Comparison of ENCODE assay signal across 8 cellular contexts in the genomic region with DNA sequence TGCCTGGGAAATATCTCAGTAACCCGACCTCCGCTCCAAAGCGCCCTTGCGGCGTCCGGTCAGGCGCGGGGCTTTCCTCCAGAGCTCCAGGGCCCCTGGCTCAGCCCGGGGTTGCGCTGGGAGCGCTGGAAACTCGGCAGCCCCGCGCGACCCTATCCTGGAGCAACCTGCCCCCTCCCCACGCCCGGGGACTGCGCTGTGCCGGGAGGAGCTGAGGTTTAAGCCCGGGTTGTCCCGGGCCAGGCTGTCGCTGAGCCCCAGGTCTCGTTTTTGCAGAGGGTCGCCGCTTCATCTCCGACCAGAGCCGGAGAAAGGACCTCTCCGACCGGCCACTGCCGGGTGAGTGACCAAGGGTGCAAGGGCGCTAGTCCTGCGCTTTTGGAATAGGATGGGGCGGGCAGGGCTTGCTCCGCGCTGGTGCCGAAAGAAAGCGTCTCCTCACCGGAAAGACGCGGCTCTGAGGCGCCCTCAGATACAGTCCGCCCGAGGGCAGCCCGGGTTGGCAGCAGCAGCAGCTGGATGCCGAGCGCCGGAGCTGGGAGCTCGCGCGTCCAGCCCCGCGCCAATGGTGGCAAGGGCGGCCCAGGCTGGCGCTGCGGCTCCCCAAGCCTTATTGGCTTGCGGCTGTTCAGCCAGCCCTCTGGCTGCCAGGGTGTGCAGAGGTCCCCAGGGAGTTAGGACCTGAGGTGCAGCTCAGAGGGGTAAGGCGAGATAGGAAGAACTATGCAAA. TPM values are rescaled to one million over a fixed set of nuclear protein-coding genes. Genes with fewer than 3 reads are reported as not detected.
DNase-seq lines count a peak whose midpoint lies in the region; ATAC-seq and TF ChIP-seq lines count a peak whose summit lies in the region.

No MANE protein-coding gene starts in this region.

- intact Hi-C loops in IMR-90 (cut with micrococcal nuclease), result no loop called here
- intact Hi-C loops in left ventricle myocardium inferior (cut with micrococcal nuclease), result no loop called here
- intact Hi-C loops in vagina (cut with DNase I), result no loop called here

- H2AFZ ChIP-seq in IMR-90 (replicated peaks; ENCODE audit: low read length, poor library complexity), result peak overlapping the region; percentile 55

- DNase-seq in DMS79 (lab: John Stamatoyannopoulos, UW) (peak; percentile 7), IMR-90 (peak; percentile 18), adipocyte (ENCODE audit: low read depth) (peak; percentile 84), left ventricle myocardium inferior (peak; percentile 58), progenitor cell of endocrine pancreas (ENCODE audit: low spot score, unreplicated experiment) (peak; percentile 61), vagina (ENCODE audit: extremely low spot score in 2 of 2) (no peak)

- H3K14ac ChIP-seq in IMR-90 (replicated peaks; ENCODE audit: low read depth, low read length), result no peak overlapping the region

- no peak for TF ChIP-seq RAD21 in IMR-90 (IDR thresholded peaks at IDR 0.05; ENCODE audit: low read length)

- peaks cover 13% of the 10 kb centered on the region for H3K9me3 Mint-ChIP-seq in progenitor cell of endocrine pancreas (ENCODE audit: low read depth)

- H3K4ac ChIP-seq in IMR-90 (ENCODE audit: low read depth, low read length), result no peak overlapping the region

- H2BK15ac ChIP-seq in IMR-90 (ENCODE audit: low read depth, low read length), result no peak overlapping the region

- BruUV-seq in IMR-90 (replicated peaks; lab: Mats Ljungman, UMichigan), result no TSS peak

- H2BK120ac ChIP-seq in IMR-90 (ENCODE audit: low read depth, low read length), result no peak overlapping the region

- dilution Hi-C loops in IMR-90 (cut with HindIII; ENCODE audit: low sequenced_read_pairs, unreplicated experiment), result no loop called here

- H4K20me1 ChIP-seq in IMR-90 (ENCODE audit: insufficient read depth, low read length), result no peaks in the 10 kb centered on the region

- peak overlapping the region; percentile 84 for H3K4me2 ChIP-seq in IMR-90 (ENCODE audit: low read depth, low read length)

- H4K8ac ChIP-seq in IMR-90 (ENCODE audit: low read depth in 2 of 2, low read length in 2 of 2), result no peak overlapping the region

- no peaks in the 10 kb centered on the region for H3K9me1 ChIP-seq in IMR-90 (ENCODE audit: insufficient read depth, low read length)

- H3K27me3 Mint-ChIP-seq in progenitor cell of endocrine pancreas, result peaks cover 46% of the 10 kb centered on the region

- H3K4me3 Mint-ChIP-seq in progenitor cell of endocrine pancreas (ENCODE audit: low read depth), result peak overlapping the region; percentile 65

- H3K56ac ChIP-seq in IMR-90 (ENCODE audit: extremely low read depth, insufficient read depth, low read length), result no peak overlapping the region

- no peak overlapping the region for H3K18ac ChIP-seq in IMR-90 (ENCODE audit: low read depth, low read length)

- H3K27me3 ChIP-seq in IMR-90 (ENCODE audit: control insufficient read depth, insufficient read depth, low read length) (peaks cover 15% of the 10 kb centered on the region), adipocyte (replicated peaks; ENCODE audit: control insufficient read depth, insufficient read depth, low read length) (no peaks in the 10 kb centered on the region), left ventricle myocardium inferior (ENCODE audit: low read depth) (peaks cover 6% of the 10 kb centered on the region), vagina (no peaks in the 10 kb centered on the region)

- H3K36me3 Mint-ChIP-seq in progenitor cell of endocrine pancreas (ENCODE audit: insufficient read depth), result peaks cover 3% of the 10 kb centered on the region

- POLR2A ChIA-PET in IMR-90 (lab: Charles Lee; ENCODE audit: unreplicated experiment), result no interaction called here

- H3K27ac ChIP-seq in IMR-90 (ENCODE audit: insufficient read depth, low read length) (no peak overlapping the region), left ventricle myocardium inferior (replicated peaks) (peak overlapping the region; percentile 88), vagina (no peak overlapping the region)

- H3K9ac ChIP-seq in IMR-90 (ENCODE audit: low read depth, low read length) (no peak overlapping the region; the same call in 1 of the 2 replicates), adipocyte (ENCODE audit: low read length) (peak overlapping the region; percentile 70)

- H3K79me1 ChIP-seq in IMR-90 (ENCODE audit: low read depth in 1 of 2, low read length in 2 of 2), result no peaks in the 10 kb centered on the region

- TF ChIP-seq CTCF in IMR-90 (conservative IDR thresholded peaks at IDR 0.05; ENCODE audit: low read depth, low read length) (no peak), left ventricle myocardium inferior (IDR thresholded peaks at IDR 0.05; ENCODE audit: borderline replicate concordance) (peak; percentile 45), progenitor cell of endocrine pancreas (IDR thresholded peaks at IDR 0.05; ENCODE audit: unreplicated experiment) (no peak), vagina (IDR thresholded peaks at IDR 0.05) (no peak)

- no peak overlapping the region for H2AK5ac ChIP-seq in IMR-90 (ENCODE audit: low read depth, low read length)

- in situ Hi-C loops in IMR-90 (cut with MboI; ENCODE audit: low sequenced_read_pairs), result no loop called here

- no peak overlapping the region for H4K91ac ChIP-seq in IMR-90 (ENCODE audit: insufficient read depth, low read depth, low read length)

- ATAC-seq in GM21619 (IDR thresholded peaks at IDR 0.05; ENCODE audit: unreplicated experiment) (peak; percentile 95), IMR-90 (ENCODE audit: low read depth) (peak; percentile 97), SK-N-SH treated with all-trans-retinoic acid at 6 μM for 48 hours (peak; percentile 93)

- no peak overlapping the region for H2AK9ac ChIP-seq in IMR-90 (replicated peaks; ENCODE audit: low read depth, low read length, poor library complexity)

- no peak overlapping the region for H4K5ac ChIP-seq in IMR-90 (ENCODE audit: low read depth, low read length)

- no peak overlapping the region for H2BK20ac ChIP-seq in IMR-90 (ENCODE audit: low read depth, low read length)

- H2BK5ac ChIP-seq in IMR-90 (ENCODE audit: low read depth, low read length, poor library complexity, severe bottlenecking), result no peak overlapping the region

- H3K4me1 ChIP-seq in IMR-90 (ENCODE audit: control insufficient read depth, insufficient read depth, low read length) (no peaks in the 10 kb centered on the region), adipocyte (ENCODE audit: control insufficient read depth, insufficient read depth, low read length) (peaks cover 15% of the 10 kb centered on the region), left ventricle myocardium inferior (peaks cover 37% of the 10 kb centered on the region), vagina (peaks cover 15% of the 10 kb centered on the region)

- CTCF ChIA-PET in IMR-90 (lab: Yijun Ruan, JAX), result no interaction called here

- no peak overlapping the region for H3K23ac ChIP-seq in IMR-90 (ENCODE audit: low read depth, low read length)

- H3K4me1 Mint-ChIP-seq in progenitor cell of endocrine pancreas (ENCODE audit: low read depth), result peaks cover 17% of the 10 kb centered on the region

- H3K4me3 ChIP-seq in IMR-90 (ENCODE audit: insufficient read depth, low read depth, low read length) (peak overlapping the region; percentile 50), adipocyte (ENCODE audit: low read length) (peak overlapping the region; percentile 86), left ventricle myocardium inferior (peak overlapping the region; percentile 76), vagina (peak overlapping the region; percentile 46 to 49)

- TF ChIP-seq POLR2A in IMR-90 (IDR thresholded peaks at IDR 0.05; ENCODE audit: low read depth, low read length), result no peak
- no peak for TF ChIP-seq POLR2A in vagina (IDR thresholded peaks at IDR 0.05)

- H3K36me3 ChIP-seq in IMR-90 (ENCODE audit: control insufficient read depth, insufficient read depth, low read length), result no peaks in the 10 kb centered on the region
- no peaks in the 10 kb centered on the region for H3K36me3 ChIP-seq in adipocyte (ENCODE audit: control insufficient read depth, insufficient read depth, low read length, severe bottlenecking)
- no peaks in the 10 kb centered on the region for H3K36me3 ChIP-seq in left ventricle myocardium inferior
- H3K36me3 ChIP-seq in vagina, result no peaks in the 10 kb centered on the region

- WGBS in IMR-90 (ENCODE audit: extremely low coverage in 2 of 2, insufficient read length in 1 of 2), 2 experiments, result 1% methylated on average over 25 of the region's 57 CpGs; no CpG with 5 or more reads in 1 of the 2 experiments

- H3K9me3 ChIP-seq in IMR-90 (ENCODE audit: control insufficient read depth, insufficient read depth, low read length) (no peaks in the 10 kb centered on the region), adipocyte (ENCODE audit: control insufficient read depth, low read length) (no peaks in the 10 kb centered on the region), left ventricle myocardium inferior (replicated peaks) (peaks cover 7% of the 10 kb centered on the region), vagina (no peaks in the 10 kb centered on the region)

- no peak overlapping the region for H3K27ac Mint-ChIP-seq in progenitor cell of endocrine pancreas

TF ChIP-seq in IMR-90, 13 proteins besides CTCF, POLR2A, EP300 and RAD21 (continues in another document):
- no peak for TF ChIP-seq BHLHE40 (IDR thresholded peaks at IDR 0.05; ENCODE audit: low read depth, low read length)
- no peak for TF ChIP-seq MAZ (IDR thresholded peaks at IDR 0.05; ENCODE audit: borderline replicate concordance, low read depth, low read length)

TF ChIP-seq in SK-N-SH treated with all-trans-retinoic acid at 6 μM for 48 hours, 23 proteins besides CTCF, POLR2A, EP300 and RAD21 (continues in another document):
- TF ChIP-seq ESRRG (CRISPR knock-in tag; IDR thresholded peaks at IDR 0.05) (no peak), PPARA (CRISPR knock-in tag; IDR thresholded peaks at IDR 0.05; ENCODE audit: borderline replicate concordance) (no peak), ARNTL (CRISPR knock-in tag; IDR thresholded peaks at IDR 0.05; ENCODE audit: borderline replicate concordance, low read depth) (no peak)

RNA-seq across cellular contexts. Expression of a gene that starts 1.5 kb away (rescaled TPM):
- under 0.01 and 0.28 TPM in 2 replicates for total RNA-seq in IMR-90 (2012; rRNA removed)
- 0.06 and 0.12 TPM in 2 replicates for polyA plus RNA-seq in IMR-90 (2012; rRNA removed)
- 0.03 and 0.09 TPM in 2 replicates for polyA plus RNA-seq in IMR-90 (2012; cell fraction: cytosol; rRNA removed)
- 0.02 and 0.08 TPM in 2 replicates for polyA plus RNA-seq in IMR-90 (2012; cell fraction: nucleus; rRNA removed; ENCODE audit: low replicate concordance)
- total RNA-seq in left ventricle myocardium inferior, result 16.5 TPM
- total RNA-seq in progenitor cell of endocrine pancreas, result 2.6 and 2.7 TPM in 2 replicates
- not detected for total RNA-seq in vagina

RNA-seq across cellular contexts. Expression of a gene that starts 26.0 kb away (rescaled TPM):
- total RNA-seq in IMR-90 (2012; rRNA removed) (50.5 and 83.9 TPM in 2 replicates), left ventricle myocardium inferior (17.5 TPM), progenitor cell of endocrine pancreas (41.1 and 49.3 TPM in 2 replicates), vagina (12.5 TPM)
- 17.8 and 27.2 TPM in 2 replicates for polyA plus RNA-seq in IMR-90 (2012; rRNA removed)
- polyA plus RNA-seq in IMR-90 (2012; cell fraction: cytosol; rRNA removed), result 1.9 and 4.4 TPM in 2 replicates
- 2.1 and 26.0 TPM in 2 replicates for polyA plus RNA-seq in IMR-90 (2012; cell fraction: nucleus; rRNA removed; ENCODE audit: low replicate concordance)

RNA-seq across cellular contexts. Expression of a gene that starts 26.2 kb away (rescaled TPM):
- total RNA-seq in IMR-90 (2012; rRNA removed), result 67.0 and 118 TPM in 2 replicates
- 22.7 and 29.4 TPM in 2 replicates for polyA plus RNA-seq in IMR-90 (2012; rRNA removed)
- polyA plus RNA-seq in IMR-90 (2012; cell fraction: cytosol; rRNA removed), result 3.7 and 4.1 TPM in 2 replicates
- polyA plus RNA-seq in IMR-90 (2012; cell fraction: nucleus; rRNA removed; ENCODE audit: low replicate concordance), result 2.9 and 16.2 TPM in 2 replicates
- total RNA-seq in left ventricle myocardium inferior, result 23.1 TPM
- 36.6 and 37.7 TPM in 2 replicates for total RNA-seq in progenitor cell of endocrine pancreas
- total RNA-seq in vagina, result 15.7 TPM

Comparison
In these comparisons a context has a peak if more than half of its experiments do, and no peak if none do; other contexts are left out.
1. DNase-seq: peak in DMS79 (single experiment), IMR-90 (single experiment), adipocyte (single experiment), left ventricle myocardium inferior (single experiment) and progenitor cell of endocrine pancreas (single experiment); none in vagina (0 of 2).
2. Peak in every context shown above with its lines, with median percentiles within 50 percentile points of each other: ATAC-seq and H3K4me3 ChIP-seq.